Comparison of ENCODE assay signal across 16 cellular contexts in the genomic region with DNA sequence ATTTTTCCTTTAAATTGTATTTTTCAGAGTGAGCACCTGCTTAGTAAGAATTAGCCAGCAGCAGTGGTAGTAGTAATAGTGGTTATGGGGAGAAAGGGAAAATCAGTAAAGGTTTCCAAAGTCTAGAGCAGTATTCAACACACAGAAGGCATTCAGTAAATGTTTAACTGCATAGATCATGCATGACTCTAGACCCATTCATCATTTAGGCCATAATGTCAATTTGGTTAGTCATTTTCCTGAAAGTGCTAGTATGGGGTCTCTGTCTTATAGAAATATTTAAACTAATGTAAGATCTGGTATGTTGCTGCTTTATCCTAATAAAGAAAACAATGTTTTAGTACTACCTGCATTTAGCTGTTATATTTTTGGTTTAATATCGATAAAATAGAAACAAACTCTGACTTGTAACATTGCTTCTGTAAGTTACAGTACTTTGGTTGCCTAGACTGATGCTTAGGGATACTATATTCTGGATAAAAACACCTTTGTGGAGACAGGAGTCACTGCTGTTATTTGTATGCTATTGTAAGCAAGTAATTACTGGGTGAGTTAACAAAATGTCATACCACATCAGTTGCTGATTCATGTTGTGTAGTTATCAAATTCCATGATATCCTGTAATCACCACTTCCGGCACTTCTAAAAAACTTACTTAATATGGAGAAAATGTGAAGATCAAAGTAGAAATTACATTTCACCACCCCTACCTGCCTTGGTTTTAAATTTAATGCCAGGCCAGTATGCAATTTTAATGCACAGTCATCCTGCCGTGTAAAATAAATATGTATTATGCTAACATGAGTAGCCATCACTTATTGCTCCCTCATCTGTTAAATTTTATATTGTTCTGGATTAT.
DNase-seq lines count a peak whose midpoint lies in the region; ATAC-seq, FAIRE-seq and TF ChIP-seq lines count a peak whose summit lies in the region.
"Had no signal": no experiment of that assay in that cellular context is flagged by ENCODE, and none has a peak within 500 bp of the region (broad histone marks: within the 10 kb centered on the region; RNA-seq: fewer than 3 reads in every experiment).

No MANE protein-coding gene starts in this region.

- H3K9ac ChIP-seq in GM23248 = no peak overlapping the region
- H3K9ac ChIP-seq in fibroblast of lung (ENCODE audit: insufficient read depth, low read length) = no peak overlapping the region

- H3K27me3 ChIP-seq in GM23248 (replicated peaks; ENCODE audit: insufficient read depth) (no peaks in the 10 kb centered on the region), fibroblast of lung (ENCODE audit: control insufficient read depth, insufficient read depth, low read length) (no peaks in the 10 kb centered on the region), pancreas (no peaks in the 10 kb centered on the region), H7 (ENCODE audit: control insufficient read depth, insufficient read depth, low read length) (no peaks in the 10 kb centered on the region)
- H3K27me3 ChIP-seq: gastroesophageal sphincter, uterus had no signal

- H3F3A ChIP-seq in GM23248 (ENCODE audit: insufficient read depth) = peaks cover 45% of the 10 kb centered on the region

- H2AFZ ChIP-seq in GM23248 = no peak overlapping the region
- no peak overlapping the region for H2AFZ ChIP-seq in fibroblast of lung (ENCODE audit: low read length)

- no peak for FAIRE-seq in pancreas (lab: Jason Lieb, UNC)

- H3K27ac ChIP-seq in GM23248 (peak overlapping the region; percentile 77), fibroblast of lung (ENCODE audit: insufficient read depth, low read length) (peak overlapping the region; percentile 32), pancreas (peak overlapping the region in 2 of 4 donors; percentile 20)
- H3K27ac ChIP-seq: gastroesophageal sphincter, skin epidermis, uterus had no signal

- H3K4me2 ChIP-seq in GM23248 (ENCODE audit: unreplicated experiment) (peak overlapping the region; percentile 59), fibroblast of lung (ENCODE audit: extremely low read depth, insufficient read depth, low read length) (peak overlapping the region; percentile 13)

- ATAC-seq in pancreas (peak in 3 of 4 donors; percentile 35 to 72 (median 39)), GM19324 (IDR thresholded peaks at IDR 0.05; ENCODE audit: low FRiP score, unreplicated experiment) (no peak)
- ATAC-seq: gastroesophageal sphincter, Panc1 had no signal

- no peaks in the 10 kb centered on the region for H3K9me2 ChIP-seq in GM23248 (ENCODE audit: insufficient read depth)

- 15 to 19% methylated on average over 3 of the region's 3 CpGs for WGBS in GM23248 (ENCODE audit: low coverage in 1 of 2, low lambda C conversion rate in 2 of 2, missing lambda C conversion rate in 2 of 2), 2 experiments
- 57 to 66% methylated on average over 3 of the region's 3 CpGs for WGBS in pancreas, 2 donors

- H4K20me1 ChIP-seq in GM23248 (ENCODE audit: insufficient read depth) (no peaks in the 10 kb centered on the region), fibroblast of lung (ENCODE audit: control insufficient read depth, extremely low read depth, insufficient read depth, low read length) (no peaks in the 10 kb centered on the region)

- in situ Hi-C loops in GM23248 (cut with MboI) = no loop called here
- in situ Hi-C loops in SK-MEL-5 (cut with HindIII; ENCODE audit: low pct_unique_long_range_greater_than_20kb, low sequenced_read_pairs) = no loop called here

- H3K4me1 ChIP-seq in GM23248 (ENCODE audit: insufficient read depth) (peaks cover 29% of the 10 kb centered on the region), fibroblast of lung (ENCODE audit: control insufficient read depth, extremely low read depth, insufficient read depth, low read length) (peaks cover 2% of the 10 kb centered on the region), pancreas (peaks cover 0 to 7% (median 5%) of the 10 kb centered on the region in 3 donors)
- H3K4me1 ChIP-seq: gastroesophageal sphincter, uterus had no signal

- DNase-seq in GM23248 (peak; percentile 76), SK-MEL-5 (ENCODE audit: low read depth, low spot score) (peak; percentile 6), fibroblast of lung (ENCODE audit: low read depth in 2 of 2) (peak; percentile 31 to 87), pancreas (no peak), H7 (no peak), T-helper 9 cell (no peak)
- no peak for DNase-seq in stimulated activated naive CD4-positive, alpha-beta T cell (lab: John Stamatoyannopoulos, UW)
- DNase-seq: caudate nucleus, DMS 273 treated with DMSO at 0.1 percent for 48 hours, midbrain, NCI-H2107, uterus had no signal

- H3K36me3 ChIP-seq in GM23248 (ENCODE audit: low read depth) (peaks cover 48% of the 10 kb centered on the region), fibroblast of lung (ENCODE audit: control insufficient read depth, insufficient read depth, low read length) (no peaks in the 10 kb centered on the region), pancreas (no peaks in the 10 kb centered on the region), H7 (replicated peaks; ENCODE audit: control insufficient read depth, insufficient read depth, low read length) (no peaks in the 10 kb centered on the region; the same call in 1 of the 2 replicates)
- H3K36me3 ChIP-seq: uterus had no signal

- H3K79me2 ChIP-seq in GM23248 (ENCODE audit: insufficient read depth) = peaks cover 33% of the 10 kb centered on the region; the same call in 1 of the 2 replicates
- no peaks in the 10 kb centered on the region for H3K79me2 ChIP-seq in fibroblast of lung (ENCODE audit: control insufficient read depth, insufficient read depth, low read length)

- intact Hi-C loops in pancreas (cut with DNase I) = no loop called here

- peak overlapping the region; percentile 6 for H3K4me3 ChIP-seq in GM23248
- H3K4me3 ChIP-seq in fibroblast of lung (replicated peaks in 1 of 4; ENCODE audit: control extremely low read depth in 1 of 4, insufficient read depth in 1 of 4, low read depth in 3 of 4, low read length in 4 of 4) = no peak overlapping the region
- H3K4me3 ChIP-seq in pancreas = no peak overlapping the region
- no peak overlapping the region for H3K4me3 ChIP-seq in H7 (ENCODE audit: insufficient read depth, low read depth, low read length)
- H3K4me3 ChIP-seq: gastroesophageal sphincter, skin epidermis, uterus had no signal

- TF ChIP-seq CTCF in fibroblast of lung (conservative IDR thresholded peaks at IDR 0.05 in 1 of 2, IDR thresholded peaks at IDR 0.05 in 1 of 2; ENCODE audit: low read depth in 1 of 2, low read length in 2 of 2) (no peak), pancreas (IDR thresholded peaks at IDR 0.05) (no peak)

- no peaks in the 10 kb centered on the region for H3K9me3 ChIP-seq in GM23248 (ENCODE audit: low read depth)
- H3K9me3 ChIP-seq in fibroblast of lung (ENCODE audit: control insufficient read depth, insufficient read depth, low read depth, low read length) = no peaks in the 10 kb centered on the region
- H3K9me3 ChIP-seq in pancreas = no peaks in the 10 kb centered on the region
- H3K9me3 ChIP-seq: gastroesophageal sphincter, uterus had no signal

Comparison
In these comparisons a context has a peak if more than half of its experiments do, and no peak if none do; other contexts are left out.
1. DNase-seq: peak in GM23248 (single experiment), SK-MEL-5 (single experiment) and fibroblast of lung (2 of 2); none in pancreas (0 of 6), H7 (single experiment), stimulated activated naive CD4-positive, alpha-beta T cell (0 of 6) and T-helper 9 cell (single experiment).